1 cellular context compared by ENCODE assay signal in genomic region chr20:63328716-63329275, GRCh38.
A peak's percentile ranks its signal among the peaks of the same experiment; 100 is the strongest.
TF ChIP-seq lines count a peak whose summit lies in the region.

No MANE protein-coding gene starts in this region.

TF ChIP-seq in K562, 482 proteins besides CTCF, POLR2A, EP300 and RAD21:
- TF ChIP-seq CBFA2T3 (IDR thresholded peaks at IDR 0.05): no peak
- peak; percentile 89 for TF ChIP-seq ZNF263 (CRISPR knock-in tag; IDR thresholded peaks at IDR 0.05; ENCODE audit: borderline replicate concordance)
